ENCODE assay signal across 9 cellular contexts in the genomic region with DNA sequence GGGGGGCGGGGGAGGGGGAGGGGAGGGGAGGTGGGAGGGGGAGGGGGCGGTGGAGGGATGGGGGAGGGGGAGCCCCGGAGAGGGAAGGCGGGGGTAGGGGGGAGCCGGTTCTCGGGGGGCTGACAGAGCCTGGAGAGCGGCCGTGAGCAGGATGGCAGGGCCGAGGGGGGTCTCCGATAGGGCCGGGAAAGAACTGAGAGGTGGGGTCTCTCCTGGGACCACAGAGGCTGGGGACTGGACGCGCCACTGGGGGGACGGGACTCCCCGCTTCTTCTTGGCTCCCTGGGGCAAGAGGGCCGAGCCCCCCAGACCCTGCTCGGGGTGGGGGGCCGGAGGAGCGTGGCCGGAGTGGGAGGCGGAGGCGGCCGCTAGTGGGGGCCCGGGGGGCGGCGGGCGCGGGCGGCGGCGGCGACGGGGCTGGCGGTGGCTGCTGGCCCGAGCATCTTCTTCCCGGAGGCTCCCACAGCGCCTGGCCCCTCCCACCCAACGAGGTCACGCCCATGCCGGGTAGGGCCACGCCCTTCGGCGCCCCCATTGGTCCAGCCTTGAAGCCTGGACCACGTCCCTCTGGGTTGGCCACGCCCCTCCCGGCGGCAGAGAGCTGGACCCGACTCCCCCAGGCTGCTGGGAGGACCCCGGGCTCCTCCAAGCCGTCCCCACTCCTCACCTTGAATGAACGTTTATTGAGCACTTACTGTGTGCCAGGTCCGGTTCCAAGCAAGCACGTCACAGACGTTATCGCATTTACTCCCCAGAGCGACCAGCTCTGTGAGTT. TPM values are rescaled to one million over a fixed set of nuclear protein-coding genes. Genes with fewer than 3 reads are reported as not detected.
DNase-seq lines count a peak whose midpoint lies in the region; ATAC-seq and TF ChIP-seq lines count a peak whose summit lies in the region.
"Had no signal": no experiment of that assay in that cellular context is flagged by ENCODE, and none has a peak within 500 bp of the region (broad histone marks: within the 10 kb centered on the region; RNA-seq: fewer than 3 reads in every experiment).

A gene with protein sequence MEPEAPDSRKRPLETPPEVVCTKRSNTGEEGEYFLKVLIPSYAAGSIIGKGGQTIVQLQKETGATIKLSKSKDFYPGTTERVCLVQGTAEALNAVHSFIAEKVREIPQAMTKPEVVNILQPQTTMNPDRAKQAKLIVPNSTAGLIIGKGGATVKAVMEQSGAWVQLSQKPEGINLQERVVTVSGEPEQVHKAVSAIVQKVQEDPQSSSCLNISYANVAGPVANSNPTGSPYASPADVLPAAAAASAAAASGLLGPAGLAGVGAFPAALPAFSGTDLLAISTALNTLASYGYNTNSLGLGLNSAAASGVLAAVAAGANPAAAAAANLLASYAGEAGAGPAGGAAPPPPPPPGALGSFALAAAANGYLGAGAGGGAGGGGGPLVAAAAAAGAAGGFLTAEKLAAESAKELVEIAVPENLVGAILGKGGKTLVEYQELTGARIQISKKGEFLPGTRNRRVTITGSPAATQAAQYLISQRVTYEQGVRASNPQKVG (minus strand): TSS at position 302 of the 775 bp plus-strand sequence. CDS start 514 bp downstream, outside the sequence.

- TF ChIP-seq CTCF in NB4 (IDR thresholded peaks at IDR 0.05; ENCODE audit: low read depth, low read length): no peak
- no peak for TF ChIP-seq CTCF in lung (IDR thresholded peaks at IDR 0.05; ENCODE audit: control extremely low read depth, extremely low read depth)

- TF ChIP-seq POLR2A in NB4 (IDR thresholded peaks at IDR 0.05; ENCODE audit: extremely low read depth, insufficient read length): no peak

- no peak within 1 kb of the TSS for H3K27ac Mint-ChIP-seq in T-helper 1 cell treated with Interleukin-12 subunit alpha and Interleukin-12 subunit beta and Interleukin-4 antibody, amounts not matched to agents 30 μg/mL and 1 μg/mL, for 36 hours
- H3K27ac Mint-ChIP-seq in stimulated activated effector memory CD8-positive, alpha-beta T cell treated with anti-CD3 and anti-CD28 coated beads, Interleukin-12 subunit alpha, Interleukin-12 subunit beta, amount 100 ng/mL, for 72 hours: no peak within 1 kb of the TSS

- no peak within 1 kb of the TSS for H3K27ac ChIP-seq in ectodermal cell (ENCODE audit: insufficient read depth, low read depth, low read length, poor library complexity, severe bottlenecking)
- peak within 1 kb of the TSS; percentile 54 to 62 for H3K27ac ChIP-seq in lung (ENCODE audit: low read depth in 1 of 2, low read length in 1 of 2)
- H3K27ac ChIP-seq: HL-60 had no signal

- H3K4me3 ChIP-seq in NB4 (ENCODE audit: low read depth, low read length) (no peak within 1 kb of the TSS), ectodermal cell (ENCODE audit: insufficient read depth, low read depth, low read length) (peak within 1 kb of the TSS; percentile 53), lung (peak within 1 kb of the TSS; percentile 64)

- H3K9me3 Mint-ChIP-seq in T-helper 1 cell treated with Interleukin-12 subunit alpha and Interleukin-12 subunit beta and Interleukin-4 antibody, amounts not matched to agents 30 μg/mL and 1 μg/mL, for 36 hours: no peaks in the 10 kb centered on the region
- no peaks in the 10 kb centered on the region for H3K9me3 Mint-ChIP-seq in stimulated activated effector memory CD8-positive, alpha-beta T cell treated with anti-CD3 and anti-CD28 coated beads, Interleukin-12 subunit alpha, Interleukin-12 subunit beta, amount 100 ng/mL, for 72 hours

- no peaks in the 10 kb centered on the region for H3K36me3 ChIP-seq in ectodermal cell (ENCODE audit: control insufficient read depth, insufficient read depth, low read length)
- no peaks in the 10 kb centered on the region for H3K36me3 ChIP-seq in lung (ENCODE audit: control insufficient read depth in 2 of 2, insufficient read depth in 2 of 2, low read length in 2 of 2)

- DNase-seq in Caki2 (ENCODE audit: low read depth) (peak; percentile 70), NB4 (ENCODE audit: low read depth) (peak; percentile 59), lung (ENCODE audit: low spot score) (peak; percentile 46)
- DNase-seq in stimulated activated effector memory CD8-positive, alpha-beta T cell treated with anti-CD3 and anti-CD28 coated beads, Interleukin-12 subunit alpha, Interleukin-12 subunit beta, amount 100 ng/mL, for 72 hours (ENCODE audit: low spot score in 2 of 2): peak in 1 of 2 donors; percentile 71

- H3K27me3 ChIP-seq in ectodermal cell (ENCODE audit: control insufficient read depth, insufficient read depth, low read length, poor library complexity, severe bottlenecking) (peaks cover 19% of the 10 kb centered on the region), lung (ENCODE audit: control insufficient read depth, insufficient read depth) (no peaks in the 10 kb centered on the region)

- H3K4me3 Mint-ChIP-seq in T-helper 1 cell treated with Interleukin-12 subunit alpha and Interleukin-12 subunit beta and Interleukin-4 antibody, amounts not matched to agents 30 μg/mL and 1 μg/mL, for 36 hours: peak within 1 kb of the TSS; percentile 28
- no peak within 1 kb of the TSS for H3K4me3 Mint-ChIP-seq in stimulated activated effector memory CD8-positive, alpha-beta T cell treated with anti-CD3 and anti-CD28 coated beads, Interleukin-12 subunit alpha, Interleukin-12 subunit beta, amount 100 ng/mL, for 72 hours

- peaks cover 77% of the 10 kb centered on the region for H3K27me3 Mint-ChIP-seq in T-helper 1 cell treated with Interleukin-12 subunit alpha and Interleukin-12 subunit beta and Interleukin-4 antibody, amounts not matched to agents 30 μg/mL and 1 μg/mL, for 36 hours (ENCODE audit: low read depth)

- 5% methylated on average over 54 to 55 of the region's 56 CpGs for WGBS in ectodermal cell, 2 experiments
- 5 to 14% methylated on average over 19 to 54 of the region's 56 CpGs for WGBS in lung, 2 donors

- ATAC-seq in lung (ENCODE audit: insufficient read depth, low FRiP score): no peak
- ATAC-seq in stimulated activated effector memory CD8-positive, alpha-beta T cell treated with anti-CD3 and anti-CD28 coated beads, Interleukin-12 subunit alpha, Interleukin-12 subunit beta, amount 100 ng/mL, for 72 hours: peak; percentile 45
- no peak for ATAC-seq in HG03025 (IDR thresholded peaks at IDR 0.05; ENCODE audit: low FRiP score, unreplicated experiment)
- no peak for ATAC-seq in HG02759 (IDR thresholded peaks at IDR 0.05; ENCODE audit: unreplicated experiment)

- no peaks in the 10 kb centered on the region for H3K36me3 Mint-ChIP-seq in T-helper 1 cell treated with Interleukin-12 subunit alpha and Interleukin-12 subunit beta and Interleukin-4 antibody, amounts not matched to agents 30 μg/mL and 1 μg/mL, for 36 hours (ENCODE audit: low read depth)
- no peaks in the 10 kb centered on the region for H3K36me3 Mint-ChIP-seq in stimulated activated effector memory CD8-positive, alpha-beta T cell treated with anti-CD3 and anti-CD28 coated beads, Interleukin-12 subunit alpha, Interleukin-12 subunit beta, amount 100 ng/mL, for 72 hours

- in situ Hi-C loops in Caki2 (cut with HindIII; ENCODE audit: low pct_unique_long_range_greater_than_20kb, low sequenced_read_pairs): no loop called here

- H3K9me3 ChIP-seq in ectodermal cell (ENCODE audit: control insufficient read depth, low read length) (no peaks in the 10 kb centered on the region), lung (ENCODE audit: control insufficient read depth in 2 of 2, insufficient read depth in 1 of 2, low read length in 1 of 2) (peaks cover 0 to 3% of the 10 kb centered on the region in 2 donors)

- peaks cover 16% of the 10 kb centered on the region for H3K4me1 Mint-ChIP-seq in T-helper 1 cell treated with Interleukin-12 subunit alpha and Interleukin-12 subunit beta and Interleukin-4 antibody, amounts not matched to agents 30 μg/mL and 1 μg/mL, for 36 hours (ENCODE audit: low read depth)
- H3K4me1 Mint-ChIP-seq in stimulated activated effector memory CD8-positive, alpha-beta T cell treated with anti-CD3 and anti-CD28 coated beads, Interleukin-12 subunit alpha, Interleukin-12 subunit beta, amount 100 ng/mL, for 72 hours: peaks cover 19% of the 10 kb centered on the region

- H3K4me1 ChIP-seq in ectodermal cell (ENCODE audit: control insufficient read depth, insufficient read depth, low read length) (peaks cover 24% of the 10 kb centered on the region), lung (ENCODE audit: control insufficient read depth in 2 of 2, insufficient read depth in 2 of 2, low read length in 2 of 2) (no peaks in the 10 kb centered on the region)

RNA-seq across cellular contexts. Expression of the gene that starts here (rescaled TPM):
- not detected in 2 replicates for total RNA-seq in Caki2 (2014; rRNA removed; shearing (Covaris generic); ENCODE audit: low replicate concordance)
- polyA plus RNA-seq in ectodermal cell (2013, experiment 1 of 4): 15.9 TPM
- polyA plus RNA-seq in ectodermal cell (2013, experiment 2 of 4): 18.4 TPM
- polyA plus RNA-seq in ectodermal cell (2013, experiment 3 of 4): 14.4 TPM
- 15.8 TPM for polyA plus RNA-seq in ectodermal cell (2013, experiment 4 of 4)
- total RNA-seq in lung: 10 to 100 TPM in 1 of 2 donors, 1 to 10 TPM in 1; 2.9 to 11.6 TPM
- polyA plus RNA-seq in lung: 1 to 10 TPM; 2.3 to 6.7 TPM

Comparison
In these comparisons a context has a peak if more than half of its experiments do, and no peak if none do; other contexts are left out.
1. Peak in DNase-seq in Caki2; RNA of the gene not detected or under 1 TPM.